ENCODE assay signal across 21 cellular contexts in genomic region chr7:7710469-7710868, GRCh38.
"Had no signal": no experiment of that assay in that cellular context is flagged by ENCODE, and none has a peak within 500 bp of the region (broad histone marks: within the 10 kb centered on the region; RNA-seq: fewer than 3 reads in every experiment).

No MANE protein-coding gene starts in this region.

- H3K4me3 ChIP-seq: SJSA1, SK-N-MC had no signal

- DNase-seq: IMR-90, Kasumi-1, MM.1S, NCI-H1092 treated with DMSO at 0.1 percent for 48 hours, NCI-H1436, NCI-H187, NCI-H2029, NCI-H2081 treated with DMSO at 0.1 percent for 48 hours, NCI-H2171, NCI-H226, NCI-H446, NCI-H510A, NCI-H524 treated with DMSO at 0.1 percent for 48 hours, NCI-H774, Right ventricle myocardium superior, RPMI8226, SIG-M5 had no signal

- FAIRE-seq: RCC 7860 had no signal

- H3K4me2 ChIP-seq: KMS-11 had no signal

- H3K9ac ChIP-seq: KMS-11 had no signal

- H3K27ac ChIP-seq: KMS-11, SJSA1, SK-N-MC had no signal

- H3K9me3 ChIP-seq: SJSA1 had no signal

- H3K27me3 ChIP-seq: SJSA1 had no signal

- H3K36me3 ChIP-seq: SJSA1 had no signal
